ENCODE assay signal across 1 cellular context in the genomic region with DNA sequence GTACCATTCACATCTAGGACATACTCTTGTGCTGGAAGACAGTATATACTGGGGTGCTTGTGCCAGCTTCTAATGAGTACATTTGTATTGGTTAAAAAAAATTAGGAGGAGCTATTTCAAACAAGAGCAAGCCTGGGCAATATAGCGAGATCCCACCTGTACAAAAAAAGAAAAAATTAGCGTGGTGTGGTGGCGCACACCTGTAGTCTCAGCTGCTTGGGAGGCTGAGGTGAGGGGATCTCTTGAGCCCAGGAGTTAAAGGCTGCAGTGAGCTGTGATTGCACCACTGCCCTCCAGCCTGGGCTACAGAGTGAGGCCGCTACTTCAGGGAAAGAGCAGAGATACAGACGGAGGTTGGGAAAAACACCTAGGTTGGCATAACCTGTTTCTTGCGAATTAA.
TF ChIP-seq lines count a peak whose summit lies in the region.

No MANE protein-coding gene starts in this region.

TF ChIP-seq in endothelial cell of umbilical vein, 7 proteins besides CTCF, POLR2A, EP300 and RAD21:
- no peak for TF ChIP-seq POLR2AphosphoS5 (IDR thresholded peaks at IDR 0.05; ENCODE audit: insufficient read depth, low read depth, low read length)
- TF ChIP-seq GATA2 (IDR thresholded peaks at IDR 0.05; ENCODE audit: insufficient read depth, insufficient read length, low read depth, low read length), result no peak
- TF ChIP-seq JUN (IDR thresholded peaks at IDR 0.05; ENCODE audit: borderline replicate concordance, insufficient read depth, insufficient read length, low read depth), result no peak
- no peak for TF ChIP-seq FOS (IDR thresholded peaks at IDR 0.05; ENCODE audit: borderline replicate concordance, insufficient read depth, low read length)
- TF ChIP-seq EZH2 (IDR thresholded peaks at IDR 0.05; ENCODE audit: borderline replicate concordance, low read depth, low read length, severe bottlenecking), result no peak
- no peak for TF ChIP-seq MYC (IDR thresholded peaks at IDR 0.05; ENCODE audit: low read depth, low read length)
- TF ChIP-seq, protein P1, sequence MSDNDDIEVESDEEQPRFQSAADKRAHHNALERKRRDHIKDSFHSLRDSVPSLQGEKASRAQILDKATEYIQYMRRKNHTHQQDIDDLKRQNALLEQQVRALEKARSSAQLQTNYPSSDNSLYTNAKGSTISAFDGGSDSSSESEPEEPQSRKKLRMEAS (IDR thresholded peaks at IDR 0.05; ENCODE audit: insufficient read depth, insufficient read length), result no peak
